In the genomic region with DNA sequence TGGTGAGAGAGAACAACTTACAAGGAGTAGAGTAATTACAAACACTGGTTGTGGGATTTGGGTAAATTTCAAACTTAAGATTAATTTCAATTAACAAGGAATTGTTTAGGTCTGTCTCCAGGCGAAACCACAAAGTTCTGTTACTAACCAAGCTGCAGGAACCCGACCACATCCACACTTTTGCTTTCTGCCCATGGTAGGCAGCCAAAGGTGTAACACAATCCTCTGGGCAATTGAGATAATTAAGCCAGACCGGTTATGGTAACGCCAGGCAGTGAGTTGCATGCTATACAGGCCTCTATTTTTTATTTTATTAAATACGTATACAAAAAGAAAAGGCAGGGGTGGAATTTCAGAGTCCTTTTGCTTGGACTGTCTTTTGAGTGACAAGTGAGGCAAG, we compare ENCODE assay signal across 25 cellular contexts. TPM values are rescaled to one million over a fixed set of nuclear protein-coding genes. Genes with fewer than 3 reads are reported as not detected.
DNase-seq lines count a peak whose midpoint lies in the region; ATAC-seq and TF ChIP-seq lines count a peak whose summit lies in the region.
"Had no signal": no experiment of that assay in that cellular context is flagged by ENCODE, and none has a peak within 500 bp of the region (broad histone marks: within the 10 kb centered on the region; RNA-seq: fewer than 3 reads in every experiment).

No MANE protein-coding gene starts in this region.

- H3K36me3 Mint-ChIP-seq in activated CD8-positive, alpha-beta T cell treated with anti-CD3 and anti-CD28 coated beads, Interleukin-2, amount 10 ng/mL, durations not matched to agents 7 days and 5 days (ENCODE audit: low read depth) = no peaks in the 10 kb centered on the region
- H3K36me3 Mint-ChIP-seq in stimulated activated naive B cell treated with anti-CD40 and anti-IgM and Interleukin-4, amounts not matched to agents 10 μg/mL and 1 μg/mL and 100 μg/mL, for 72 hours = no peaks in the 10 kb centered on the region
- no peaks in the 10 kb centered on the region for H3K36me3 Mint-ChIP-seq in natural killer cell
- H3K36me3 Mint-ChIP-seq: memory B cell had no signal

- no peak overlapping the region for H3K27ac Mint-ChIP-seq in activated CD8-positive, alpha-beta T cell treated with anti-CD3 and anti-CD28 coated beads, Interleukin-2, amount 10 ng/mL, durations not matched to agents 7 days and 5 days
- H3K27ac Mint-ChIP-seq in stimulated activated naive B cell treated with anti-CD40 and anti-IgM and Interleukin-4, amounts not matched to agents 10 μg/mL and 1 μg/mL and 100 μg/mL, for 72 hours = no peak overlapping the region
- H3K27ac Mint-ChIP-seq in natural killer cell = no peak overlapping the region
- H3K27ac Mint-ChIP-seq: brain; HFFc6; memory B cell; progenitor cell of endocrine pancreas; stimulated activated naive CD8-positive, alpha-beta T cell treated with anti-CD3 and anti-CD28 coated beads, Interleukin-15, Interleukin-2, amounts not matched to agents 100 ng/mL and 50 ng/mL, for 24 hours had no signal

- no peak overlapping the region for H3K4me3 Mint-ChIP-seq in activated CD8-positive, alpha-beta T cell treated with anti-CD3 and anti-CD28 coated beads, Interleukin-2, amount 10 ng/mL, durations not matched to agents 7 days and 5 days
- no peak overlapping the region for H3K4me3 Mint-ChIP-seq in stimulated activated naive B cell treated with anti-CD40 and anti-IgM and Interleukin-4, amounts not matched to agents 10 μg/mL and 1 μg/mL and 100 μg/mL, for 72 hours
- H3K4me3 Mint-ChIP-seq in natural killer cell = no peak overlapping the region
- H3K4me3 Mint-ChIP-seq: activated T-cell treated with anti-CD3 and anti-CD28 coated beads, Interleukin-2, amount 50 U/mL, for 4 hours; brain; CD14-positive monocyte; HFFc6; memory B cell; stimulated activated naive CD8-positive, alpha-beta T cell treated with anti-CD3 and anti-CD28 coated beads, Interleukin-15, Interleukin-2, amounts not matched to agents 100 ng/mL and 50 ng/mL, for 24 hours had no signal

- POLR2A ChIA-PET in activated CD8-positive, alpha-beta T cell treated with anti-CD3 and anti-CD28 coated beads, Interleukin-2, amount 10 ng/mL, durations not matched to agents 7 days and 5 days (lab: Charles Lee) = no interaction called here

- intact Hi-C loops in natural killer cell (cut with micrococcal nuclease) = no loop called here

- no peaks in the 10 kb centered on the region for H3K9me3 Mint-ChIP-seq in activated CD8-positive, alpha-beta T cell treated with anti-CD3 and anti-CD28 coated beads, Interleukin-2, amount 10 ng/mL, durations not matched to agents 7 days and 5 days (ENCODE audit: insufficient read depth)
- no peaks in the 10 kb centered on the region for H3K9me3 Mint-ChIP-seq in stimulated activated naive B cell treated with anti-CD40 and anti-IgM and Interleukin-4, amounts not matched to agents 10 μg/mL and 1 μg/mL and 100 μg/mL, for 72 hours
- H3K9me3 Mint-ChIP-seq in natural killer cell = peaks cover 0 to 2% of the 10 kb centered on the region in 2 donors
- H3K9me3 Mint-ChIP-seq: activated T-cell treated with anti-CD3 and anti-CD28 coated beads, Interleukin-2, amount 50 U/mL, for 4 hours; HFFc6; stimulated activated naive CD8-positive, alpha-beta T cell treated with anti-CD3 and anti-CD28 coated beads, Interleukin-15, Interleukin-2, amounts not matched to agents 100 ng/mL and 50 ng/mL, for 24 hours had no signal

- ATAC-seq in activated CD8-positive, alpha-beta T cell treated with anti-CD3 and anti-CD28 coated beads, Interleukin-2, amount 10 ng/mL, durations not matched to agents 7 days and 5 days = no peak
- ATAC-seq in stimulated activated naive B cell treated with anti-CD40 and anti-IgM and Interleukin-4, amounts not matched to agents 10 μg/mL and 1 μg/mL and 100 μg/mL, for 72 hours (replicated peaks) = no peak
- ATAC-seq in natural killer cell = no peak
- ATAC-seq: activated T-cell treated with anti-CD3 and anti-CD28 coated beads, Interleukin-2, amount 50 U/mL, for 4 hours had no signal

- CTCF ChIA-PET in activated CD8-positive, alpha-beta T cell treated with anti-CD3 and anti-CD28 coated beads, Interleukin-2, amount 10 ng/mL, durations not matched to agents 7 days and 5 days (lab: Charles Lee) = no interaction called here

- peak; percentile 17 for DNase-seq in NCI-H1436 (lab: John Stamatoyannopoulos, UW)
- DNase-seq in NCI-H1436 treated with DMSO at 0.1 percent for 48 hours (lab: John Stamatoyannopoulos, UW) = no peak
- peak; percentile 76 for DNase-seq in H4 (ENCODE audit: low spot score)
- DNase-seq in NCI-H510A treated with DMSO at 0.1 percent for 48 hours (lab: John Stamatoyannopoulos, UW) = peak; percentile 27
- peak; percentile 44 for DNase-seq in fibroblast of peridontal ligament (ENCODE audit: extremely low read depth)
- no peak for DNase-seq in activated CD8-positive, alpha-beta T cell treated with anti-CD3 and anti-CD28 coated beads, Interleukin-2, amount 10 ng/mL, durations not matched to agents 7 days and 5 days
- no peak for DNase-seq in stimulated activated naive B cell treated with anti-CD40 and anti-IgM and Interleukin-4, amounts not matched to agents 10 μg/mL and 1 μg/mL and 100 μg/mL, for 72 hours
- no peak for DNase-seq in natural killer cell
- DNase-seq: 8988T; activated CD4-positive, alpha-beta T cell treated with anti-CD3 and anti-CD28 coated beads for 48 hours; activated naive CD4-positive, alpha-beta T cell; activated T-cell treated with anti-CD3 and anti-CD28 coated beads, Interleukin-2, amount 50 U/mL, for 4 hours; effector CD4-positive, alpha-beta T cell; HFFc6; NCI-H187 treated with DMSO at 0.1 percent for 48 hours; NCI-H446 treated with DMSO at 0.1 percent for 48 hours; SHP77 treated with DMSO at 0.1 percent for 48 hours; SW 1271; T-helper 9 cell; WERI-Rb-1 had no signal

- TF ChIP-seq CTCF in natural killer cell (IDR thresholded peaks at IDR 0.05) = no peak

- H3K4me1 Mint-ChIP-seq in activated CD8-positive, alpha-beta T cell treated with anti-CD3 and anti-CD28 coated beads, Interleukin-2, amount 10 ng/mL, durations not matched to agents 7 days and 5 days (ENCODE audit: low read depth) = no peaks in the 10 kb centered on the region
- H3K4me1 Mint-ChIP-seq in stimulated activated naive B cell treated with anti-CD40 and anti-IgM and Interleukin-4, amounts not matched to agents 10 μg/mL and 1 μg/mL and 100 μg/mL, for 72 hours = no peaks in the 10 kb centered on the region
- H3K4me1 Mint-ChIP-seq in natural killer cell = no peaks in the 10 kb centered on the region
- H3K4me1 Mint-ChIP-seq: memory B cell had no signal

- H3K27me3 Mint-ChIP-seq in activated CD8-positive, alpha-beta T cell treated with anti-CD3 and anti-CD28 coated beads, Interleukin-2, amount 10 ng/mL, durations not matched to agents 7 days and 5 days (ENCODE audit: low read depth) = peaks cover 4% of the 10 kb centered on the region
- H3K27me3 Mint-ChIP-seq in stimulated activated naive B cell treated with anti-CD40 and anti-IgM and Interleukin-4, amounts not matched to agents 10 μg/mL and 1 μg/mL and 100 μg/mL, for 72 hours = peaks cover 0 to 4% of the 10 kb centered on the region in 2 donors
- H3K27me3 Mint-ChIP-seq in natural killer cell (ENCODE audit: low read depth in 2 of 2) = peaks cover 0 to 6% of the 10 kb centered on the region in 2 donors

RNA-seq across cellular contexts. Expression of gene KCNJ2, which starts 12.0 kb away (rescaled TPM):
- total RNA-seq in H4 (2014; rRNA removed; shearing (Covaris generic)) = 0.12 TPM in 1 of 2 replicates, not detected in the other
- not detected for total RNA-seq in activated CD8-positive, alpha-beta T cell treated with anti-CD3 and anti-CD28 coated beads, Interleukin-2, amount 10 ng/mL, durations not matched to agents 7 days and 5 days
- 1 to 10 TPM in 1 of 3 donors, under 1 TPM in 1, not detected in 1; 0.14 to 2.5 TPM for total RNA-seq in natural killer cell
- total RNA-seq: activated T-cell treated with anti-CD3 and anti-CD28 coated beads, Interleukin-2, amount 50 U/mL, for 4 hours had no signal

Comparison
In these comparisons a context has a peak if more than half of its experiments do, and no peak if none do; other contexts are left out.
1. DNase-seq: peak in NCI-H1436 (single experiment), H4 (single experiment), NCI-H510A treated with DMSO at 0.1 percent for 48 hours (single experiment) and fibroblast of peridontal ligament (single experiment); none in NCI-H1436 treated with DMSO at 0.1 percent for 48 hours (single experiment), activated CD8-positive, alpha-beta T cell treated with anti-CD3 and anti-CD28 coated beads, Interleukin-2, amount 10 ng/mL, durations not matched to agents 7 days and 5 days (single experiment), stimulated activated naive B cell treated with anti-CD40 and anti-IgM and Interleukin-4, amounts not matched to agents 10 μg/mL and 1 μg/mL and 100 μg/mL, for 72 hours (single experiment) and natural killer cell (single experiment).